In the genomic region with DNA sequence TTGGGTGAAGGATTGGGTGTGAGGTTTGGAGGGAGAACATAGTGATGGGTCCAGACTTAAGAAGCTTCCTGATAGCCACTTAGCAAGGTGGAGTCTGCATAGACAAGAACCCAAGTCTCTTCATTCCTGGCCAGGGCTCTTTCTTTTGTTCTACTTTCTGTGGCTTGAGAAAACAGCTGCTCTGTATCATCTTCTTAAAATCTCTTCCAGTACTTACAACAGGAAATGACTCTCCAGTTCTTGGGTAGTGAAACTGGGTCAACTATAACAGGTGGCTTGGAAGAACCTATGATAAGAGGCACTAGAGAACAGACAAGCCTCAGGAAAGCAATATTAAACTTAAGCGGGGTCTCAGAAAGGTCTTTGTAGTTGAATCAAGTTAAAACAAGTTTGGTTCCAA, we compare ENCODE assay signal across 11 cellular contexts.
DNase-seq lines count a peak whose midpoint lies in the region; ATAC-seq, FAIRE-seq and TF ChIP-seq lines count a peak whose summit lies in the region.
"Had no signal": no experiment of that assay in that cellular context is flagged by ENCODE, and none has a peak within 500 bp of the region (broad histone marks: within the 10 kb centered on the region; RNA-seq: fewer than 3 reads in every experiment).

No MANE protein-coding gene starts in this region.

- peaks cover 1 to 2% of the 10 kb centered on the region in 2 donors for H3K27me3 Mint-ChIP-seq in CD4-positive, alpha-beta memory T cell
- peaks cover 25 to 38% of the 10 kb centered on the region in 2 donors for H3K27me3 Mint-ChIP-seq in effector memory CD8-positive, alpha-beta T cell
- H3K27me3 Mint-ChIP-seq in GM23338 (ENCODE audit: insufficient read depth, low read depth, poor library complexity) = no peaks in the 10 kb centered on the region

- no peak for FAIRE-seq in HTR-8/SVneo (lab: Jason Lieb, UNC)

- H3K9me3 Mint-ChIP-seq in CD4-positive, alpha-beta memory T cell = peaks cover 0 to 7% (median 4%) of the 10 kb centered on the region in 8 donors
- no peaks in the 10 kb centered on the region for H3K9me3 Mint-ChIP-seq in effector memory CD8-positive, alpha-beta T cell
- H3K9me3 Mint-ChIP-seq in GM23338 = no peaks in the 10 kb centered on the region

- no peak overlapping the region for H3K27ac ChIP-seq in CD4-positive, alpha-beta memory T cell (ENCODE audit: low read depth, low read length)
- H3K27ac ChIP-seq in KOPT-K1 (ENCODE audit: low read depth, low read length, poor library complexity, severe bottlenecking) (peak overlapping the region; percentile 69), GM23338 (ENCODE audit: low read depth) (no peak overlapping the region)

- no peak overlapping the region for H3K4me2 ChIP-seq in GM23338

- H3K9me2 ChIP-seq in GM23338 (ENCODE audit: insufficient read depth) = peaks cover 8% of the 10 kb centered on the region; the same call in 1 of the 2 replicates

- no peaks in the 10 kb centered on the region for H3K27me3 ChIP-seq in CD4-positive, alpha-beta memory T cell (ENCODE audit: insufficient read depth, low read length)
- no peaks in the 10 kb centered on the region for H3K27me3 ChIP-seq in GM23338 (ENCODE audit: insufficient read depth)

- no peak overlapping the region for H2AFZ ChIP-seq in GM23338

- peak; percentile 69 for ATAC-seq in effector memory CD8-positive, alpha-beta T cell (replicated peaks)
- no peak for ATAC-seq in GM23338

- peaks cover 11 to 19% (median 15%) of the 10 kb centered on the region in 4 donors for H3K4me1 Mint-ChIP-seq in CD4-positive, alpha-beta memory T cell
- H3K4me1 Mint-ChIP-seq in effector memory CD8-positive, alpha-beta T cell (ENCODE audit: low read depth in 2 of 2) = peaks cover 0 to 19% of the 10 kb centered on the region in 2 donors
- H3K4me1 Mint-ChIP-seq in GM23338 = no peaks in the 10 kb centered on the region

- CTCF ChIA-PET in CD4-positive, alpha-beta memory T cell (lab: Charles Lee; ENCODE audit: partially characterized antibody) = interaction anchor here (0.8 to 1.1 kb wide), 2 partner anchors 13 kb away, joined by 4 to 5 read pairs; no protein-coding TSS in a partner anchor

- POLR2A ChIA-PET in CD4-positive, alpha-beta memory T cell (lab: Charles Lee; ENCODE audit: partially characterized antibody) = no interaction called here

- no peaks in the 10 kb centered on the region for H3F3A ChIP-seq in GM23338 (replicated peaks; ENCODE audit: low read depth)

- H4K20me1 ChIP-seq in GM23338 (replicated peaks; ENCODE audit: insufficient read depth) = no peaks in the 10 kb centered on the region

- intact Hi-C loops in CD4-positive, alpha-beta memory T cell (cut with micrococcal nuclease) = no loop called here

- no peak overlapping the region for H3K4me3 ChIP-seq in CD4-positive, alpha-beta memory T cell (ENCODE audit: low read length in 2 of 2)
- no peak overlapping the region for H3K4me3 ChIP-seq in GM23338

- peaks cover 0 to 6% of the 10 kb centered on the region in 2 donors for H3K36me3 Mint-ChIP-seq in CD4-positive, alpha-beta memory T cell
- no peaks in the 10 kb centered on the region for H3K36me3 Mint-ChIP-seq in effector memory CD8-positive, alpha-beta T cell (ENCODE audit: insufficient read depth)
- H3K36me3 Mint-ChIP-seq in GM23338 (ENCODE audit: low read depth) = no peaks in the 10 kb centered on the region

- H3K4me1 ChIP-seq in CD4-positive, alpha-beta memory T cell (ENCODE audit: insufficient read depth, low read length) = peaks cover 16% of the 10 kb centered on the region
- no peaks in the 10 kb centered on the region for H3K4me1 ChIP-seq in GM23338 (ENCODE audit: insufficient read depth)

- peak overlapping the region in 6 of 8 donors; percentile 9 to 55 (median 43) for H3K4me3 Mint-ChIP-seq in CD4-positive, alpha-beta memory T cell
- no peak overlapping the region for H3K4me3 Mint-ChIP-seq in effector memory CD8-positive, alpha-beta T cell
- H3K4me3 Mint-ChIP-seq in GM23338 = no peak overlapping the region

- peak overlapping the region; percentile 10 to 83 (median 73) for H3K27ac Mint-ChIP-seq in CD4-positive, alpha-beta memory T cell
- peak overlapping the region in 1 of 2 donors; percentile 80 for H3K27ac Mint-ChIP-seq in effector memory CD8-positive, alpha-beta T cell
- H3K27ac Mint-ChIP-seq in GM23338 = no peak overlapping the region

- H3K79me2 ChIP-seq in GM23338 (replicated peaks; ENCODE audit: insufficient read depth) = no peaks in the 10 kb centered on the region

- no peak for TF ChIP-seq CTCF in GM23338 (conservative IDR thresholded peaks at IDR 0.05; ENCODE audit: low read depth in 2 of 2)

- peak in 4 of 5 donors; percentile 6 to 29 (median 18) for DNase-seq in CD4-positive, alpha-beta memory T cell
- no peak for DNase-seq in effector memory CD8-positive, alpha-beta T cell
- peak; percentile 35 for DNase-seq in non-pigmented ciliary epithelial cell (ENCODE audit: low read depth)
- DNase-seq in HTR-8/SVneo (ENCODE audit: insufficient read length, low spot score) = no peak
- no peak for DNase-seq in superior temporal gyrus (ENCODE audit: extremely low spot score)
- no peak for DNase-seq in mesenteric fat pad (ENCODE audit: low spot score)
- DNase-seq in GM23338 (ENCODE audit: low spot score) = no peak
- DNase-seq: activated naive CD4-positive, alpha-beta T cell; Calu3; NCI-H524 treated with DMSO at 0.1 percent for 48 hours had no signal

- H3K9me3 ChIP-seq in CD4-positive, alpha-beta memory T cell (ENCODE audit: control insufficient read depth in 1 of 2, low read length in 2 of 2) = no peaks in the 10 kb centered on the region
- no peaks in the 10 kb centered on the region for H3K9me3 ChIP-seq in KOPT-K1 (ENCODE audit: insufficient read depth, low read length, poor library complexity, severe bottlenecking)

- H3K36me3 ChIP-seq in CD4-positive, alpha-beta memory T cell (ENCODE audit: insufficient read depth, low read length) = no peaks in the 10 kb centered on the region
- H3K36me3 ChIP-seq in KOPT-K1 (ENCODE audit: insufficient read depth, low read length) = no peaks in the 10 kb centered on the region
- no peaks in the 10 kb centered on the region for H3K36me3 ChIP-seq in GM23338 (ENCODE audit: insufficient read depth)

TF ChIP-seq in GM23338, 12 proteins besides CTCF, POLR2A, EP300 and RAD21:
- TF ChIP-seq POLR2AphosphoS5 (IDR thresholded peaks at IDR 0.05; ENCODE audit: low read depth) (no peak), CREB1 (CRISPR knock-in tag; IDR thresholded peaks at IDR 0.05; ENCODE audit: low read depth) (no peak)
- TF ChIP-seq, protein P1, sequence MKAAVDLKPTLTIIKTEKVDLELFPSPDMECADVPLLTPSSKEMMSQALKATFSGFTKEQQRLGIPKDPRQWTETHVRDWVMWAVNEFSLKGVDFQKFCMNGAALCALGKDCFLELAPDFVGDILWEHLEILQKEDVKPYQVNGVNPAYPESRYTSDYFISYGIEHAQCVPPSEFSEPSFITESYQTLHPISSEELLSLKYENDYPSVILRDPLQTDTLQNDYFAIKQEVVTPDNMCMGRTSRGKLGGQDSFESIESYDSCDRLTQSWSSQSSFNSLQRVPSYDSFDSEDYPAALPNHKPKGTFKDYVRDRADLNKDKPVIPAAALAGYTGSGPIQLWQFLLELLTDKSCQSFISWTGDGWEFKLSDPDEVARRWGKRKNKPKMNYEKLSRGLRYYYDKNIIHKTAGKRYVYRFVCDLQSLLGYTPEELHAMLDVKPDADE (IDR thresholded peaks at IDR 0.05) = no peak
TF ChIP-seq in GM23338: peak in this region for 0.

Comparison
In these comparisons a context has a peak if more than half of its experiments do, and no peak if none do; other contexts are left out.
1. DNase-seq: peak in CD4-positive, alpha-beta memory T cell (4 of 5) and non-pigmented ciliary epithelial cell (single experiment); none in effector memory CD8-positive, alpha-beta T cell (0 of 3), HTR-8/SVneo (single experiment), superior temporal gyrus (single experiment), mesenteric fat pad (single experiment) and GM23338 (single experiment).
2. H3K4me3 Mint-ChIP-seq: peak in CD4-positive, alpha-beta memory T cell (6 of 8); none in effector memory CD8-positive, alpha-beta T cell (0 of 2) and GM23338 (single experiment).